8 cellular contexts compared by ENCODE assay signal in the genomic region with DNA sequence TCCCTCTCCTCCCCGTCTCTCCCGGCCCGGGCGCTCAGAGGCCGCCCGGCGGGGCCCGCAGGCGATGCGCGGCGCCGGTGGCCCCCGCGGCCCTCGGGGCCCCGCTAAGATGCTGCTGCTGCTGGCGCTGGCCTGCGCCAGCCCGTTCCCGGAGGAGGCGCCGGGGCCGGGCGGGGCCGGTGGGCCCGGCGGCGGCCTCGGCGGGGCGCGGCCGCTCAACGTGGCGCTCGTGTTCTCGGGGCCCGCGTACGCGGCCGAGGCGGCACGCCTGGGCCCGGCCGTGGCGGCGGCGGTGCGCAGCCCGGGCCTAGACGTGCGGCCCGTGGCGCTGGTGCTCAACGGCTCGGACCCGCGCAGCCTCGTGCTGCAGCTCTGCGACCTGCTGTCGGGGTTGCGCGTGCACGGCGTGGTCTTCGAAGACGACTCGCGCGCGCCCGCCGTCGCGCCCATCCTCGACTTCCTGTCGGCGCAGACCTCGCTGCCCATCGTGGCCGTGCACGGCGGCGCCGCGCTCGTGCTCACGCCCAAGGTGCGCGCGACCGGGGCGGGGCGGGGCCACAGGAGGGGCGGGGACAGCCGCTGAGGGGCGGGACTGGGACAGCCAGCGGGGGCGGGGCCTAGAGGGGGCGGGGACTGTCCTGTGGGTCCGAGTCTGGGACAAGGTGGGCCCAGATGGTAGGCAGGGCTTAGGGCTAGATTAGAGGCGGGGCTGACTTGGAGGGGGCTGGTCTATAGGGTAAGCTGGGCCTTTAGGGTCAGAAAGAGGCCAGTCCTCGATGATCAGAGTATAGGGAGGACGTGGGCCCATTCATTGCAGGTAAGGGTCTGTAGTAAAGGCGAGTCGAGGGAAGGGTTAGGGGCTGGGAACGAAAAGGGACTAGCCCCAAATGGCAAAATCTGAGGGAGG. TPM values are rescaled to one million over a fixed set of nuclear protein-coding genes. Genes with fewer than 3 reads are reported as not detected.
DNase-seq lines count a peak whose midpoint lies in the region; ATAC-seq and TF ChIP-seq lines count a peak whose summit lies in the region.

No MANE protein-coding gene starts in this region.

- H3K27ac ChIP-seq in RWPE1 (peak overlapping the region; percentile 88), gastroesophageal sphincter (peak overlapping the region in 2 of 4 donors; percentile 54 to 57)

- TF ChIP-seq CTCF in RWPE1 (conservative IDR thresholded peaks at IDR 0.05; ENCODE audit: low read depth): no peak
- TF ChIP-seq CTCF in gastroesophageal sphincter (IDR thresholded peaks at IDR 0.05): no peak

- H3K4me1 ChIP-seq in gastroesophageal sphincter: peaks cover 0 to 38% (median 13%) of the 10 kb centered on the region in 3 donors

- peak; percentile 67 for ATAC-seq in gastroesophageal sphincter

- H3K27me3 ChIP-seq in gastroesophageal sphincter: peaks cover 60% of the 10 kb centered on the region

- TF ChIP-seq EP300 in gastroesophageal sphincter (IDR thresholded peaks at IDR 0.05): no peak

- POLR2A ChIA-PET in RWPE1 (lab: Yijun Ruan, JAX; ENCODE audit: low non-redundant PET): no interaction called here

- CTCF ChIA-PET in RWPE1 (lab: Yijun Ruan, JAX): no interaction called here

- H3K36me3 ChIP-seq in gastroesophageal sphincter: no peaks in the 10 kb centered on the region

- DNase-seq in NCI-H187 (lab: John Stamatoyannopoulos, UW) (peak; percentile 65 to 90), NCI-H187 treated with DMSO at 0.1 percent for 48 hours (lab: John Stamatoyannopoulos, UW) (no peak), HUDEP-2 (lab: John Stamatoyannopoulos, UW; ENCODE audit: unreplicated experiment in 76 of 76) (peak in 74 of 76 experiments; percentile 72 to 98 (median 94)), RWPE1 (ENCODE audit: low spot score) (peak; percentile 84), posterior vena cava (ENCODE audit: low spot score) (peak; percentile 95), ureter (ENCODE audit: low spot score) (peak; percentile 71)
- peak; percentile 94 for DNase-seq in activated effector memory CD4-positive, alpha-beta T cell treated with anti-CD3 and anti-CD28 coated beads, Interleukin-2, amount 50 U/mL, for 16 hours

- TF ChIP-seq POLR2A in gastroesophageal sphincter (IDR thresholded peaks at IDR 0.05): no peak

- H3K9me3 ChIP-seq in gastroesophageal sphincter: no peaks in the 10 kb centered on the region

- intact Hi-C loops in posterior vena cava (cut with DNase I): no loop called here

- WGBS in gastroesophageal sphincter (ENCODE audit: low coverage in 1 of 2), 2 donors: 55 to 81% methylated on average over 4 to 6 of the region's 109 CpGs

- H3K4me3 ChIP-seq in gastroesophageal sphincter: peak overlapping the region in 1 of 2 donors; percentile 44

RNA-seq across cellular contexts. Expression of gene GRIN2D, which starts 5.1 kb away (rescaled TPM):
- total RNA-seq in gastroesophageal sphincter (under 1 TPM in 3 of 4 donors, not detected in 1; 0.08 to 0.62 (median 0.47) TPM), posterior vena cava (1 to 10 TPM in 1 of 2 donors, under 1 TPM in 1; 0.71 to 2.3 TPM), ureter (0.86 TPM)

RNA-seq across cellular contexts. Expression of gene KDELR1, which starts 7.2 kb away (rescaled TPM):
- total RNA-seq in gastroesophageal sphincter (10 to 100 TPM; 60.4 to 87.9 (median 70.8) TPM), posterior vena cava (100 to 1,000 TPM in 1 of 2 donors, 10 to 100 TPM in 1; 94.6 to 111 TPM), ureter (146 TPM)

RNA-seq across cellular contexts. Expression of gene SYNGR4, which starts 34.4 kb away (rescaled TPM):
- not detected for total RNA-seq in gastroesophageal sphincter
- total RNA-seq in posterior vena cava: not detected
- total RNA-seq in ureter: not detected

RNA-seq across cellular contexts. Expression of gene TMEM143, which starts 34.8 kb away (rescaled TPM):
- 10 to 100 TPM in 1 of 4 donors, 1 to 10 TPM in 3; 2.8 to 13.1 (median 6.6) TPM for total RNA-seq in gastroesophageal sphincter
- 1 to 10 TPM; 5.0 to 6.3 TPM for total RNA-seq in posterior vena cava
- total RNA-seq in ureter: 6.7 TPM

RNA-seq across cellular contexts. Expression of gene GRWD1, which starts 47.2 kb away (rescaled TPM):
- total RNA-seq in gastroesophageal sphincter (10 to 100 TPM; 28.9 to 33.1 (median 32.7) TPM), posterior vena cava (10 to 100 TPM; 21.1 to 24.2 TPM), ureter (43.6 TPM)
